In genomic region chr5:35785601-35786085, GRCh38 we compare ENCODE assay signal across 16 cellular contexts.
DNase-seq lines count a peak whose midpoint lies in the region; ATAC-seq and TF ChIP-seq lines count a peak whose summit lies in the region.
"Had no signal": no experiment of that assay in that cellular context is flagged by ENCODE, and none has a peak within 500 bp of the region (broad histone marks: within the 10 kb centered on the region; RNA-seq: fewer than 3 reads in every experiment).

No MANE protein-coding gene starts in this region.

- H3K9me3 ChIP-seq in mucosa of descending colon (no peaks in the 10 kb centered on the region), upper lobe of right lung (no peaks in the 10 kb centered on the region)
- H3K9me3 ChIP-seq: ascending aorta, upper lobe of left lung had no signal

- no peaks in the 10 kb centered on the region for H3K27me3 ChIP-seq in upper lobe of right lung
- H3K27me3 ChIP-seq: ascending aorta, upper lobe of left lung had no signal

- H3K27ac ChIP-seq in upper lobe of right lung = no peak overlapping the region
- H3K27ac ChIP-seq: ascending aorta, parathyroid adenoma, upper lobe of left lung had no signal

- H3K4me3 ChIP-seq in mucosa of descending colon (no peak overlapping the region), upper lobe of right lung (no peak overlapping the region)
- H3K4me3 ChIP-seq: ascending aorta, upper lobe of left lung had no signal

- no peak for TF ChIP-seq POLR2A in GM18505 (IDR thresholded peaks at IDR 0.05; ENCODE audit: borderline replicate concordance, extremely low read depth, insufficient read depth, insufficient read length)

- H3K36me3 ChIP-seq in mucosa of descending colon (ENCODE audit: low read depth) (no peaks in the 10 kb centered on the region), upper lobe of right lung (no peaks in the 10 kb centered on the region)
- H3K36me3 ChIP-seq: ascending aorta, upper lobe of left lung had no signal

- peaks cover 0 to 4% of the 10 kb centered on the region in 2 donors for H3K27me3 Mint-ChIP-seq in natural killer cell treated with Interleukin-12 subunit alpha and Interleukin-12 subunit beta and Interleukin-15 and Interleukin-18, amount 100 ng/mL, for 72 hours
- peaks cover 0 to 6% of the 10 kb centered on the region in 2 donors for H3K27me3 Mint-ChIP-seq in natural killer cell (ENCODE audit: low read depth in 2 of 2)
- no peaks in the 10 kb centered on the region for H3K27me3 Mint-ChIP-seq in activated T-cell treated with anti-CD3 and anti-CD28 coated beads, Interleukin-2, amount 50 U/mL, for 72 hours (ENCODE audit: low read depth)

- intact Hi-C loops in natural killer cell (cut with micrococcal nuclease) = no loop called here
- intact Hi-C loops in mucosa of descending colon (cut with DNase I, micrococcal nuclease) = no loop called here
- intact Hi-C loops in upper lobe of right lung (cut with DNase I) = no loop called here

- peaks cover 6 to 23% of the 10 kb centered on the region in 2 donors for H3K4me1 Mint-ChIP-seq in natural killer cell treated with Interleukin-12 subunit alpha and Interleukin-12 subunit beta and Interleukin-15 and Interleukin-18, amount 100 ng/mL, for 72 hours (ENCODE audit: low read depth in 2 of 2)
- peaks cover 12 to 13% of the 10 kb centered on the region in 2 donors for H3K4me1 Mint-ChIP-seq in natural killer cell
- H3K4me1 Mint-ChIP-seq in activated T-cell treated with anti-CD3 and anti-CD28 coated beads, Interleukin-2, amount 50 U/mL, for 72 hours (ENCODE audit: low read depth) = peaks cover 94% of the 10 kb centered on the region

- no peaks in the 10 kb centered on the region for H3K36me3 Mint-ChIP-seq in natural killer cell treated with Interleukin-12 subunit alpha and Interleukin-12 subunit beta and Interleukin-15 and Interleukin-18, amount 100 ng/mL, for 72 hours
- no peaks in the 10 kb centered on the region for H3K36me3 Mint-ChIP-seq in natural killer cell
- no peaks in the 10 kb centered on the region for H3K36me3 Mint-ChIP-seq in activated T-cell treated with anti-CD3 and anti-CD28 coated beads, Interleukin-2, amount 50 U/mL, for 72 hours (ENCODE audit: insufficient read depth in 2 of 2)

- peak; percentile 60 to 71 for ATAC-seq in natural killer cell treated with Interleukin-12 subunit alpha and Interleukin-12 subunit beta and Interleukin-15 and Interleukin-18, amount 100 ng/mL, for 72 hours
- no peak for ATAC-seq in natural killer cell
- peak; percentile 86 to 88 for ATAC-seq in activated T-cell treated with anti-CD3 and anti-CD28 coated beads, Interleukin-2, amount 50 U/mL, for 72 hours (replicated peaks in 1 of 2)
- peak; percentile 20 for ATAC-seq in mucosa of descending colon
- ATAC-seq in upper lobe of right lung = peak; percentile 84
- ATAC-seq in HG02840 (IDR thresholded peaks at IDR 0.05; ENCODE audit: low FRiP score, unreplicated experiment) = no peak
- no peak for ATAC-seq in HG03159 (IDR thresholded peaks at IDR 0.05; ENCODE audit: unreplicated experiment)
- no peak for ATAC-seq in GM18505 (IDR thresholded peaks at IDR 0.05; ENCODE audit: unreplicated experiment)

- TF ChIP-seq CTCF in natural killer cell (IDR thresholded peaks at IDR 0.05) (no peak), mucosa of descending colon (IDR thresholded peaks at IDR 0.05) (no peak), upper lobe of right lung (IDR thresholded peaks at IDR 0.05) (no peak)

- no peaks in the 10 kb centered on the region for H3K9me3 Mint-ChIP-seq in natural killer cell treated with Interleukin-12 subunit alpha and Interleukin-12 subunit beta and Interleukin-15 and Interleukin-18, amount 100 ng/mL, for 72 hours
- H3K9me3 Mint-ChIP-seq in natural killer cell = no peaks in the 10 kb centered on the region
- H3K9me3 Mint-ChIP-seq in activated T-cell treated with anti-CD3 and anti-CD28 coated beads, Interleukin-2, amount 50 U/mL, for 72 hours = no peaks in the 10 kb centered on the region

- H3K27ac Mint-ChIP-seq in natural killer cell treated with Interleukin-12 subunit alpha and Interleukin-12 subunit beta and Interleukin-15 and Interleukin-18, amount 100 ng/mL, for 72 hours = peak overlapping the region; percentile 22 to 69
- no peak overlapping the region for H3K27ac Mint-ChIP-seq in natural killer cell
- peak overlapping the region; percentile 84 for H3K27ac Mint-ChIP-seq in activated T-cell treated with anti-CD3 and anti-CD28 coated beads, Interleukin-2, amount 50 U/mL, for 72 hours

- peak overlapping the region; percentile 57 for H3K4me3 Mint-ChIP-seq in natural killer cell treated with Interleukin-12 subunit alpha and Interleukin-12 subunit beta and Interleukin-15 and Interleukin-18, amount 100 ng/mL, for 72 hours
- no peak overlapping the region for H3K4me3 Mint-ChIP-seq in natural killer cell
- H3K4me3 Mint-ChIP-seq in activated T-cell treated with anti-CD3 and anti-CD28 coated beads, Interleukin-2, amount 50 U/mL, for 72 hours = peak overlapping the region; percentile 64 to 80

- no peak for DNase-seq in natural killer cell treated with Interleukin-12 subunit alpha and Interleukin-12 subunit beta and Interleukin-15 and Interleukin-18, amount 100 ng/mL, for 72 hours (ENCODE audit: low spot score)
- DNase-seq in natural killer cell (no peak), mucosa of descending colon (no peak), upper lobe of right lung (no peak)
- peak; percentile 59 to 64 for DNase-seq in activated T-cell treated with anti-CD3 and anti-CD28 coated beads, Interleukin-2, amount 50 U/mL, for 72 hours
- DNase-seq: EL, hypothalamus, mesendoderm, NCI-H510A, Right ventricle myocardium superior had no signal

- no peaks in the 10 kb centered on the region for H3K4me1 ChIP-seq in mucosa of descending colon (ENCODE audit: low read depth)
- peaks cover 6% of the 10 kb centered on the region for H3K4me1 ChIP-seq in upper lobe of right lung
- H3K4me1 ChIP-seq: ascending aorta, parathyroid adenoma had no signal

Comparison
In these comparisons a context has a peak if more than half of its experiments do, and no peak if none do; other contexts are left out.
1. ATAC-seq: peak in natural killer cell treated with Interleukin-12 subunit alpha and Interleukin-12 subunit beta and Interleukin-15 and Interleukin-18, amount 100 ng/mL, for 72 hours (2 of 2), activated T-cell treated with anti-CD3 and anti-CD28 coated beads, Interleukin-2, amount 50 U/mL, for 72 hours (2 of 2), mucosa of descending colon (single experiment) and upper lobe of right lung (single experiment); none in natural killer cell (0 of 3), HG02840 (single experiment), HG03159 (single experiment) and GM18505 (single experiment).
2. H3K27ac Mint-ChIP-seq: peak in natural killer cell treated with Interleukin-12 subunit alpha and Interleukin-12 subunit beta and Interleukin-15 and Interleukin-18, amount 100 ng/mL, for 72 hours (2 of 2) and activated T-cell treated with anti-CD3 and anti-CD28 coated beads, Interleukin-2, amount 50 U/mL, for 72 hours (single experiment); none in natural killer cell (0 of 2).
3. DNase-seq: peak in activated T-cell treated with anti-CD3 and anti-CD28 coated beads, Interleukin-2, amount 50 U/mL, for 72 hours (2 of 2); none in natural killer cell treated with Interleukin-12 subunit alpha and Interleukin-12 subunit beta and Interleukin-15 and Interleukin-18, amount 100 ng/mL, for 72 hours (single experiment), natural killer cell (single experiment), mucosa of descending colon (0 of 3) and upper lobe of right lung (single experiment).